37 cellular contexts compared by ENCODE assay signal in genomic region chr13:113811081-113811928, GRCh38. TPM values are rescaled to one million over a fixed set of nuclear protein-coding genes. Genes with fewer than 3 reads are reported as not detected.
"Had no signal": no experiment of that assay in that cellular context is flagged by ENCODE, and none has a peak within 500 bp of the region (broad histone marks: within the 10 kb centered on the region; RNA-seq: fewer than 3 reads in every experiment).

No MANE protein-coding gene starts in this region.

- H3K27me3 Mint-ChIP-seq: activated CD4-positive, alpha-beta memory T cell treated with anti-CD3 and anti-CD28 coated beads, Interleukin-2, amount 10 ng/mL, durations not matched to agents 7 days and 5 days; activated CD8-positive, alpha-beta memory T cell treated with anti-CD3 and anti-CD28 coated beads, Interleukin-2, amount 10 ng/mL, durations not matched to agents 7 days and 5 days; activated naive CD8-positive, alpha-beta T cell had no signal

- H3K9me3 ChIP-seq: SJCRH30 had no signal

- H3K27ac ChIP-seq: Peyer's patch, SJCRH30, SK-N-MC, WERI-Rb-1 had no signal

- ATAC-seq: activated CD8-positive, alpha-beta memory T cell treated with anti-CD3 and anti-CD28 coated beads, Interleukin-2, amount 10 ng/mL, durations not matched to agents 7 days and 5 days; activated naive CD8-positive, alpha-beta T cell treated with anti-CD3 and anti-CD28 coated beads, Interleukin-2, amount 50 U/mL, for 24 hours; PC-3 had no signal

- H3K4me3 Mint-ChIP-seq: activated CD4-positive, alpha-beta memory T cell treated with anti-CD3 and anti-CD28 coated beads, Interleukin-2, amount 10 ng/mL, durations not matched to agents 7 days and 5 days; activated CD8-positive, alpha-beta memory T cell treated with anti-CD3 and anti-CD28 coated beads, Interleukin-2, amount 10 ng/mL, durations not matched to agents 7 days and 5 days; activated naive CD4-positive, alpha-beta T cell treated with anti-CD3 and anti-CD28 coated beads, Interleukin-2, amount 10 ng/mL, durations not matched to agents 7 days and 5 days; activated naive CD8-positive, alpha-beta T cell; activated naive CD8-positive, alpha-beta T cell treated with anti-CD3 and anti-CD28 coated beads, Interleukin-2, amount 50 U/mL, for 24 hours; brain had no signal

- H3K27me3 ChIP-seq: MG63, Peyer's patch, SJCRH30 had no signal

- H3K4me3 ChIP-seq: MG63, Peyer's patch, SJCRH30, SK-N-MC had no signal

- DNase-seq: activated CD4-positive, alpha-beta memory T cell treated with anti-CD3 and anti-CD28 coated beads, Interleukin-2, amount 10 ng/mL, durations not matched to agents 7 days and 5 days; activated CD4-positive, alpha-beta T cell treated with anti-CD3 and anti-CD28 coated beads for 1 hour; activated CD4-positive, alpha-beta T cell treated with anti-CD3 and anti-CD28 coated beads for 48 hours; activated CD4-positive, CD25-positive, alpha-beta regulatory T cell; activated CD8-positive, alpha-beta memory T cell treated with anti-CD3 and anti-CD28 coated beads for 24 hours; activated CD8-positive, alpha-beta memory T cell treated with anti-CD3 and anti-CD28 coated beads, Interleukin-2, amount 10 ng/mL, durations not matched to agents 7 days and 5 days; activated CD8-positive, alpha-beta memory T cell treated with anti-CD3 and anti-CD28 coated beads, Interleukin-2, amount 50 U/mL, for 48 hours; activated effector memory CD4-positive, alpha-beta T cell treated with Interleukin-2 at 50 U/mL for 16 hours; activated naive CD4-positive, alpha-beta T cell treated with anti-CD3 and anti-CD28 coated beads, Interleukin-2, amount 10 ng/mL, durations not matched to agents 7 days and 5 days; activated naive CD8-positive, alpha-beta T cell treated with anti-CD3 and anti-CD28 coated beads, Interleukin-2, amount 50 U/mL, for 24 hours; activated T-cell treated with anti-CD3 and anti-CD28 coated beads, Interleukin-2, amount 50 U/mL, for 48 hours; anterior cingulate cortex; caudate nucleus; Kasumi-1; KG1; MG63; NCI-H1092 treated with DMSO at 0.1 percent for 48 hours; NCI-H1417; NCI-H146; NCI-H187; NCI-H2029 treated with DMSO at 0.1 percent for 48 hours; NCI-H2107; NCI-H2171; NCI-H510A; NCI-H748 treated with DMSO at 0.1 percent for 48 hours; NK-92 treated with Interleukin-12 subunit alpha and Interleukin-12 subunit beta, amount 100 ng/mL, for 24 hours; PC-3; Peyer's patch; RPMI8226; SHP77; SJCRH30; T1000; WERI-Rb-1 had no signal

- H3K9me3 Mint-ChIP-seq: activated naive CD8-positive, alpha-beta T cell treated with anti-CD3 and anti-CD28 coated beads, Interleukin-2, amount 50 U/mL, for 24 hours had no signal

- H3K36me3 Mint-ChIP-seq: activated CD8-positive, alpha-beta memory T cell treated with anti-CD3 and anti-CD28 coated beads, Interleukin-2, amount 10 ng/mL, durations not matched to agents 7 days and 5 days; activated naive CD8-positive, alpha-beta T cell had no signal

- FAIRE-seq: bronchial epithelial cell had no signal

- H3K36me3 ChIP-seq: Peyer's patch, SJCRH30, WERI-Rb-1 had no signal

- H3K27ac Mint-ChIP-seq: activated CD4-positive, alpha-beta memory T cell treated with anti-CD3 and anti-CD28 coated beads, Interleukin-2, amount 10 ng/mL, durations not matched to agents 7 days and 5 days; activated CD8-positive, alpha-beta memory T cell treated with anti-CD3 and anti-CD28 coated beads, Interleukin-2, amount 10 ng/mL, durations not matched to agents 7 days and 5 days; activated naive CD4-positive, alpha-beta T cell treated with anti-CD3 and anti-CD28 coated beads, Interleukin-2, amount 10 ng/mL, durations not matched to agents 7 days and 5 days; activated naive CD8-positive, alpha-beta T cell; activated naive CD8-positive, alpha-beta T cell treated with anti-CD3 and anti-CD28 coated beads, Interleukin-2, amount 50 U/mL, for 24 hours had no signal

RNA-seq across cellular contexts. Expression of gene TMEM255B, which starts 52.3 kb away (rescaled TPM):
- total RNA-seq: SJCRH30 had no signal
